Comparison of ENCODE assay signal across 3 cellular contexts in genomic region chr1:182917386-182917785, GRCh38.
TF ChIP-seq lines count a peak whose summit lies in the region.

No MANE protein-coding gene starts in this region.

TF ChIP-seq in HepG2, 621 proteins besides CTCF, POLR2A, EP300 and RAD21:
- TF ChIP-seq, protein P1, sequence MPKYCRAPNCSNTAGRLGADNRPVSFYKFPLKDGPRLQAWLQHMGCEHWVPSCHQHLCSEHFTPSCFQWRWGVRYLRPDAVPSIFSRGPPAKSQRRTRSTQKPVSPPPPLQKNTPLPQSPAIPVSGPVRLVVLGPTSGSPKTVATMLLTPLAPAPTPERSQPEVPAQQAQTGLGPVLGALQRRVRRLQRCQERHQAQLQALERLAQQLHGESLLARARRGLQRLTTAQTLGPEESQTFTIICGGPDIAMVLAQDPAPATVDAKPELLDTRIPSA (CRISPR knock-in tag; IDR thresholded peaks at IDR 0.05; ENCODE audit: borderline replicate concordance), result no peak
- no peak for TF ChIP-seq FLYWCH1 (CRISPR knock-in tag; IDR thresholded peaks at IDR 0.05)
- 0 out of 2 replicates have a peak, but pooled peaks have one; percentile 11 for TF ChIP-seq MNT (IDR thresholded peaks at IDR 0.05)

TF ChIP-seq in GM12878, 131 proteins besides CTCF, POLR2A, EP300 and RAD21:
- TF ChIP-seq ZNF24 (IDR thresholded peaks at IDR 0.05), result no peak

TF ChIP-seq in GM23338, 12 proteins besides CTCF, POLR2A, EP300 and RAD21:
- TF ChIP-seq NANOG (IDR thresholded peaks at IDR 0.05; ENCODE audit: borderline replicate concordance) (no peak), ZNF114 (CRISPR knock-in tag; IDR thresholded peaks at IDR 0.05) (no peak), CREB1 (CRISPR knock-in tag; IDR thresholded peaks at IDR 0.05; ENCODE audit: low read depth) (no peak), EZH2 (IDR thresholded peaks at IDR 0.05; ENCODE audit: low read depth, unreplicated experiment) (no peak), POLR2AphosphoS5 (IDR thresholded peaks at IDR 0.05; ENCODE audit: low read depth) (no peak), JUNB (IDR thresholded peaks at IDR 0.05; ENCODE audit: unreplicated experiment) (no peak), EZH2phosphoT487 (IDR thresholded peaks at IDR 0.05; ENCODE audit: unreplicated experiment) (no peak), ZNF462 (CRISPR knock-in tag; IDR thresholded peaks at IDR 0.05) (no peak), STAT1 (IDR thresholded peaks at IDR 0.05; ENCODE audit: unreplicated experiment) (no peak), ZNF331 (CRISPR knock-in tag; IDR thresholded peaks at IDR 0.05; ENCODE audit: low read depth) (no peak), REST (IDR thresholded peaks at IDR 0.05; ENCODE audit: unreplicated experiment) (no peak), ETS1 (IDR thresholded peaks at IDR 0.05) (no peak)
